In genomic region chr7:132739271-132739955, GRCh38 we compare ENCODE assay signal across 11 cellular contexts.
DNase-seq lines count a peak whose midpoint lies in the region; ATAC-seq and TF ChIP-seq lines count a peak whose summit lies in the region.
"Had no signal": no experiment of that assay in that cellular context is flagged by ENCODE, and none has a peak within 500 bp of the region (broad histone marks: within the 10 kb centered on the region; RNA-seq: fewer than 3 reads in every experiment).

No MANE protein-coding gene starts in this region.

- H3K27me3 ChIP-seq in foreskin keratinocyte (peaks cover 14% of the 10 kb centered on the region), skeletal muscle tissue (ENCODE audit: control insufficient read depth in 3 of 3, insufficient read depth in 3 of 3, low read length in 3 of 3) (no peaks in the 10 kb centered on the region)
- H3K27me3 ChIP-seq: upper lobe of right lung had no signal

- H3K36me3 ChIP-seq in skeletal muscle tissue (ENCODE audit: control insufficient read depth in 3 of 3, insufficient read depth in 3 of 3, low read length in 3 of 3): no peaks in the 10 kb centered on the region
- H3K36me3 ChIP-seq: upper lobe of right lung had no signal

- peaks cover 0 to 8% (median 0%) of the 10 kb centered on the region in 3 donors for H3K9me3 ChIP-seq in skeletal muscle tissue (ENCODE audit: control insufficient read depth in 3 of 3, low read length in 3 of 3)

- H3K4me3 ChIP-seq in skeletal muscle tissue (ENCODE audit: low read length in 3 of 3): no peak overlapping the region
- H3K4me3 ChIP-seq: upper lobe of right lung had no signal

- H3K9ac ChIP-seq in skeletal muscle tissue (ENCODE audit: low read depth in 1 of 3, low read length in 3 of 3): no peak overlapping the region

- ATAC-seq in foreskin keratinocyte: peak; percentile 52
- ATAC-seq: upper lobe of right lung had no signal

- no peak overlapping the region for H3K27ac ChIP-seq in foreskin keratinocyte
- H3K27ac ChIP-seq in skeletal muscle tissue (ENCODE audit: low read depth, low read length): peak overlapping the region; percentile 52
- H3K27ac ChIP-seq: upper lobe of right lung had no signal

- no peak for TF ChIP-seq CTCF in foreskin keratinocyte (conservative IDR thresholded peaks at IDR 0.05)

- H3K4me1 ChIP-seq in foreskin keratinocyte (peaks cover 3% of the 10 kb centered on the region), skeletal muscle tissue (ENCODE audit: control insufficient read depth in 3 of 3, insufficient read depth in 3 of 3, low read length in 3 of 3) (peaks cover 13 to 27% (median 20%) of the 10 kb centered on the region in 3 donors)

- DNase-seq in NCI-H82 (lab: John Stamatoyannopoulos, UW) (peak; percentile 18), NCI-H82 treated with DMSO at 0.1 percent for 48 hours (lab: John Stamatoyannopoulos, UW; ENCODE audit: unreplicated experiment) (no peak), SW480 (ENCODE audit: low spot score) (peak; percentile 26), foreskin keratinocyte (peak; percentile 41 to 57), NCI-H1694 treated with DMSO at 0.1 percent for 48 hours (lab: John Stamatoyannopoulos, UW) (no peak), GM19240 (ENCODE audit: insufficient read length, low spot score) (no peak), OCI-M1 (lab: John Stamatoyannopoulos, UW) (no peak)
- DNase-seq: AML-193; stimulated activated CD4-positive, alpha-beta T cell treated with anti-CD3 and anti-CD28 coated beads, Interleukin-4, amount 100 ng/mL, for 4 hours; upper lobe of right lung had no signal

Comparison
In these comparisons a context has a peak if more than half of its experiments do, and no peak if none do; other contexts are left out.
1. DNase-seq: peak in NCI-H82 (single experiment), SW480 (single experiment) and foreskin keratinocyte (2 of 2); none in NCI-H82 treated with DMSO at 0.1 percent for 48 hours (single experiment), NCI-H1694 treated with DMSO at 0.1 percent for 48 hours (single experiment), GM19240 (single experiment) and OCI-M1 (single experiment).